ENCODE assay signal across 21 cellular contexts in genomic region chr13:75465236-75465635, GRCh38.
"Had no signal": no experiment of that assay in that cellular context is flagged by ENCODE, and none has a peak within 500 bp of the region (broad histone marks: within the 10 kb centered on the region; RNA-seq: fewer than 3 reads in every experiment).

No MANE protein-coding gene starts in this region.

- DNase-seq: Kasumi-1, KG1, MM.1S, NCI-H1092 treated with DMSO at 0.1 percent for 48 hours, NCI-H1436, NCI-H187, NCI-H2029, NCI-H2081 treated with DMSO at 0.1 percent for 48 hours, NCI-H2171, NCI-H226, NCI-H446, NCI-H510A, NCI-H524 treated with DMSO at 0.1 percent for 48 hours, NCI-H69, NCI-H774, SHP77, SK-N-SH, SW 1271 had no signal

- H3K27ac ChIP-seq: HL-60, RWPE1 had no signal

- H3K4me2 ChIP-seq: SK-N-SH had no signal

- FAIRE-seq: HTR-8/SVneo had no signal

- H3K9ac ChIP-seq: SK-N-SH had no signal

- H3K9me3 ChIP-seq: SK-N-SH had no signal
